8 cellular contexts compared by ENCODE assay signal in the genomic region with DNA sequence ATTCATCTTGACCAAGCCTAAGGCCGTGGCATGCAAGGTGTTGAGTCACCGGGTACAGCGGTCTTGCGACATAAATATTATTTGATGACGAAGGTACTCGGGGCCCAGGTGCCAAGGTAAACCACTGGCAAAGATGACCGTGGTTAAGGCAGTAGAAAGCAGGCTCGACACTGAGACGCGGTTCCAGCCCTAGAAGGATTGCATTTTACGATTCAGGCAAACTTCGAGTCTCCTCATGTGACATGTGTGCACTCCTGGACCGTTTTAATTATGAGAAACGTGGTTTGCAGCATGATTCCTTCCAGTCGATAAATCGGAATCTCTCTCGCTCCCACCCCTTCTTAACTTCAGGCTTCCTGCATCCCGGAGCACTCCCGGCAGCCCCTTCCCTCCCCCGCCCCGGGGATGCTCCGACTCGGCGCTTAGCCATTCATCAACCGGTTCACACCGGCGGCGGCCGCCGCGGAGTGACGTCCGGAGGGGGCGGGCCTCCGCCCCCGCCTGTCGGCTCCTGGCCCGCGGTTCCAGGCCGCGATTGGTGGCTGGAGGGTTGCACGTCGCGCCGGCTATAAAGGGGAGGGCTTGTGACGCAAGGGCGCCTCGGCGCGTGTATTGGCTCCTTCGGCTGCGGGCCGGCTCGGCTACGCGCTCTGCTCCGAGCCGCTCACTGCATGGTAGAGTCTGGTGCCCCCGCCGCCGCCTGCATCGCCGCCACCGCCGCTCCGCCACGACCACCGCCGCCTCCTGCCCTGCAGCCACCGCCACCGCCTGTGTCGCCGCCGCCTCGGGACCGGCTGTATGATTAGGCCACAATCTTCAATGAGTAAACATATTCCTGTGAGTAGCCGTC. TPM values are rescaled to one million over a fixed set of nuclear protein-coding genes. Genes with fewer than 3 reads are reported as not detected.
DNase-seq lines count a peak whose midpoint lies in the region; ATAC-seq and TF ChIP-seq lines count a peak whose summit lies in the region.

Gene LOC128125822 (plus strand): TSS at position 598 of the 850 bp plus-strand sequence.
Gene PTP4A1 (plus strand): TSS at position 598 of the 850 bp plus-strand sequence. CDS start 4,401 bp downstream, outside the sequence.

- POLR2A ChIA-PET in GM10248 (lab: Yijun Ruan, JAX), result no interaction called here

- H3K4me3 Mint-ChIP-seq in activated naive CD8-positive, alpha-beta T cell treated with anti-CD3 and anti-CD28 coated beads for 36 hours, result peak within 1 kb of the TSS; percentile 95
- peak within 1 kb of the TSS; percentile 85 for H3K4me3 Mint-ChIP-seq in osteocyte (ENCODE audit: unreplicated experiment)

- H3K27me3 Mint-ChIP-seq in activated naive CD8-positive, alpha-beta T cell treated with anti-CD3 and anti-CD28 coated beads for 36 hours, result no peaks in the 10 kb centered on the region
- no peaks in the 10 kb centered on the region for H3K27me3 Mint-ChIP-seq in osteocyte (ENCODE audit: unreplicated experiment)

- no peaks in the 10 kb centered on the region for H3K36me3 ChIP-seq in thymus (ENCODE audit: control insufficient read depth, insufficient read depth)

- under 1% methylated on average over 77 of the region's 77 CpGs for WGBS in thymus

- H3K27ac Mint-ChIP-seq in activated naive CD8-positive, alpha-beta T cell treated with anti-CD3 and anti-CD28 coated beads for 36 hours, result peak within 1 kb of the TSS; percentile 95
- H3K27ac Mint-ChIP-seq in osteocyte (ENCODE audit: unreplicated experiment), result peak within 1 kb of the TSS; percentile 96

- H3K27ac ChIP-seq in thymus (ENCODE audit: low read depth), result peak within 1 kb of the TSS; percentile 100

- intact Hi-C loops in head of caudate nucleus (cut with DNase I), result loop anchor here (2.0 kb wide), 1 partner anchor 63 kb away; the partner anchor contains the start of gene PHF3

- no peak for TF ChIP-seq CTCF in GM10248 (IDR thresholded peaks at IDR 0.05; ENCODE audit: control extremely low read depth, extremely low read depth, low read depth, missing control alignments)
- no peak for TF ChIP-seq CTCF in osteocyte (IDR thresholded peaks at IDR 0.05)

- no peaks in the 10 kb centered on the region for H3K9me3 Mint-ChIP-seq in activated naive CD8-positive, alpha-beta T cell treated with anti-CD3 and anti-CD28 coated beads for 36 hours
- H3K9me3 Mint-ChIP-seq in osteocyte (ENCODE audit: unreplicated experiment), result no peaks in the 10 kb centered on the region

- peaks cover 3% of the 10 kb centered on the region for H3K4me1 ChIP-seq in thymus (ENCODE audit: control insufficient read depth, insufficient read depth, low read length)

- CTCF ChIA-PET in GM10248 (lab: Yijun Ruan, JAX), result no interaction called here

- DNase-seq in GM10248 (ENCODE audit: extremely low spot score) (peak; percentile 96), NCI-H1105 (lab: John Stamatoyannopoulos, UW) (peak; percentile 96), SKM-1 treated with dmso at 0.1 percent for 144 hours (lab: John Stamatoyannopoulos, UW; ENCODE audit: unreplicated experiment) (peak; percentile 93), head of caudate nucleus (peak; percentile 96 to 100 (median 99)), osteocyte (ENCODE audit: extremely low spot score, unreplicated experiment) (peak; percentile 99)
- peak; percentile 98 for DNase-seq in activated naive CD8-positive, alpha-beta T cell treated with anti-CD3 and anti-CD28 coated beads for 36 hours

- no peaks in the 10 kb centered on the region for H3K9me3 ChIP-seq in thymus (ENCODE audit: control insufficient read depth)

- H3K4me1 Mint-ChIP-seq in activated naive CD8-positive, alpha-beta T cell treated with anti-CD3 and anti-CD28 coated beads for 36 hours, result peaks cover 29% of the 10 kb centered on the region
- peaks cover 35% of the 10 kb centered on the region for H3K4me1 Mint-ChIP-seq in osteocyte (ENCODE audit: unreplicated experiment)

- H3K36me3 Mint-ChIP-seq in activated naive CD8-positive, alpha-beta T cell treated with anti-CD3 and anti-CD28 coated beads for 36 hours, result peaks cover 18% of the 10 kb centered on the region
- H3K36me3 Mint-ChIP-seq in osteocyte (ENCODE audit: unreplicated experiment), result peaks cover 6% of the 10 kb centered on the region

- H3K27me3 ChIP-seq in thymus (ENCODE audit: control insufficient read depth, insufficient read depth), result no peaks in the 10 kb centered on the region

- peak within 1 kb of the TSS; percentile 95 for H3K4me3 ChIP-seq in thymus (ENCODE audit: low read length)

- ATAC-seq in HG02623 (IDR thresholded peaks at IDR 0.05; ENCODE audit: unreplicated experiment), result peak; percentile 89

RNA-seq across cellular contexts. Expression of gene PTP4A1, which starts in this region (rescaled TPM):
- 10 to 100 TPM; 79.6 to 82.0 TPM for total RNA-seq in activated naive CD8-positive, alpha-beta T cell treated with anti-CD3 and anti-CD28 coated beads for 36 hours
- total RNA-seq in osteocyte, result 58.7 and 62.4 TPM in 2 replicates
- 38.5 TPM for polyA plus RNA-seq in thymus

Comparison
In these comparisons a context has a peak if more than half of its experiments do, and no peak if none do; other contexts are left out.
1. Peak in every context shown above with its lines: DNase-seq, ATAC-seq, H3K4me3 ChIP-seq and H3K27ac ChIP-seq.